ENCODE assay signal across 1 cellular context in the genomic region with DNA sequence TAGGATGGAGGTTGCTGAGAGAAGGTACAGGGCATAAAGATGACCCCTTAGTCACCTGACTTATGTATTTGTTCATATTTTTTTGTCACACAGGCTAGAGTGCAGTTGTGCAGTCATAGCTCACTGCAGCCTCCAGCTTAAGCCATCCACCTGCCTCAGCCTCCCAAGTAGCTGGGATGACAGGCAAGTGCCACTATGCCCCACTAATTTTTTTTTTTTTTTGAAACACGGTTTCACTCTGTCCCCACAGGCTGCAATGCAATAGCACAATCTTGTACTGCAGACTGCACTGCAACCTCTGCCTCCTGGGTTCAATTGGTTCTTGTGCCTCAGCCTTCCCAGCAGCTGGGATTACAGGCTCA.
TF ChIP-seq lines count a peak whose summit lies in the region.

No MANE protein-coding gene starts in this region.

TF ChIP-seq in SK-N-SH, 30 proteins besides CTCF, POLR2A, EP300 and RAD21 (continued from another document):
- TF ChIP-seq, protein P1, sequence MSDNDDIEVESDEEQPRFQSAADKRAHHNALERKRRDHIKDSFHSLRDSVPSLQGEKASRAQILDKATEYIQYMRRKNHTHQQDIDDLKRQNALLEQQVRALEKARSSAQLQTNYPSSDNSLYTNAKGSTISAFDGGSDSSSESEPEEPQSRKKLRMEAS (IDR thresholded peaks at IDR 0.05; ENCODE audit: low read depth): no peak
- no peak for TF ChIP-seq YY1 (IDR thresholded peaks at IDR 0.05; ENCODE audit: low read depth)
- TF ChIP-seq, protein P2, sequence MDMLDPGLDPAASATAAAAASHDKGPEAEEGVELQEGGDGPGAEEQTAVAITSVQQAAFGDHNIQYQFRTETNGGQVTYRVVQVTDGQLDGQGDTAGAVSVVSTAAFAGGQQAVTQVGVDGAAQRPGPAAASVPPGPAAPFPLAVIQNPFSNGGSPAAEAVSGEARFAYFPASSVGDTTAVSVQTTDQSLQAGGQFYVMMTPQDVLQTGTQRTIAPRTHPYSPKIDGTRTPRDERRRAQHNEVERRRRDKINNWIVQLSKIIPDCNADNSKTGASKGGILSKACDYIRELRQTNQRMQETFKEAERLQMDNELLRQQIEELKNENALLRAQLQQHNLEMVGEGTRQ (IDR thresholded peaks at IDR 0.05; ENCODE audit: borderline replicate concordance, low read depth, low read length): no peak
- TF ChIP-seq TAF1 (IDR thresholded peaks at IDR 0.05; ENCODE audit: borderline replicate concordance, low read depth, low read length): no peak
- no peak for TF ChIP-seq MXI1 (IDR thresholded peaks at IDR 0.05; ENCODE audit: low read depth, low read length)
- no peak for TF ChIP-seq RFX5 (IDR thresholded peaks at IDR 0.05; ENCODE audit: low read length)
- TF ChIP-seq FOSL2 (IDR thresholded peaks at IDR 0.05; ENCODE audit: borderline replicate concordance, low read depth): no peak
- no peak for TF ChIP-seq FOXM1 (IDR thresholded peaks at IDR 0.05; ENCODE audit: low read depth)
- TF ChIP-seq, protein P3, sequence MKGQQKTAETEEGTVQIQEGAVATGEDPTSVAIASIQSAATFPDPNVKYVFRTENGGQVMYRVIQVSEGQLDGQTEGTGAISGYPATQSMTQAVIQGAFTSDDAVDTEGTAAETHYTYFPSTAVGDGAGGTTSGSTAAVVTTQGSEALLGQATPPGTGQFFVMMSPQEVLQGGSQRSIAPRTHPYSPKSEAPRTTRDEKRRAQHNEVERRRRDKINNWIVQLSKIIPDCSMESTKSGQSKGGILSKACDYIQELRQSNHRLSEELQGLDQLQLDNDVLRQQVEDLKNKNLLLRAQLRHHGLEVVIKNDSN (IDR thresholded peaks at IDR 0.05; ENCODE audit: borderline replicate concordance, low read depth): no peak
